In the genomic region with DNA sequence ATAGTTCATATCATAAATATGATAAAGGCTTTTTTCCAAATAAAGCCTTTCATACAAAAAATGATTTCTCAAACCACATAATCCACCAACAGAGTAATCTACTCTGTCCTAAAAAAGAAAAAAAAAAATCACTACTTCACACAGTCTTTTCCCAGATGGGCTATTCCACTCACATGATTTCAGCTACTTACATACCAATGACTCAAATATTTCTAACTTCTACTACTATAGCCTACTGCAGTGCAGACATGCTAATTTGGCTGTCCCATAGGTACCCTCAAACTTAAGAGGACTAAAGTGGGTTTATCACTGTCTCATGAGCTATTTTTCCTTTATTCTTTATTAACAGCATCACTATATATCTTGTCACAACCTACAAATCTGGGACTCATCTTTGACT, we compare ENCODE assay signal across 20 cellular contexts.
"Had no signal": no experiment of that assay in that cellular context is flagged by ENCODE, and none has a peak within 500 bp of the region (broad histone marks: within the 10 kb centered on the region; RNA-seq: fewer than 3 reads in every experiment).

No MANE protein-coding gene starts in this region.

- H3K27me3 ChIP-seq: colonic mucosa, esophagus squamous epithelium, heart right ventricle, neutrophil, sigmoid colon, stomach, transverse colon had no signal

- H3K4me3 Mint-ChIP-seq: naive thymus-derived CD8-positive, alpha-beta T cell had no signal

- H3K4me3 ChIP-seq: colonic mucosa, esophagus squamous epithelium, heart right ventricle, mucosa of descending colon, sigmoid colon, stomach, thoracic aorta, transverse colon had no signal

- H3K4me1 ChIP-seq: colonic mucosa, esophagus squamous epithelium, heart right ventricle, sigmoid colon, stomach, transverse colon had no signal

- H3K9me3 ChIP-seq: colonic mucosa, esophagus squamous epithelium, heart right ventricle, mucosa of descending colon, neutrophil, sigmoid colon, stomach, thoracic aorta, transverse colon had no signal

- H3K9me3 Mint-ChIP-seq: naive thymus-derived CD8-positive, alpha-beta T cell had no signal

- H3K27me3 Mint-ChIP-seq: naive thymus-derived CD8-positive, alpha-beta T cell had no signal

- DNase-seq: colonic mucosa; dermis blood vessel endothelial cell; esophagus squamous epithelium; heart right ventricle; hypothalamus; islet precursor cell; mucosa of descending colon; naive thymus-derived CD8-positive, alpha-beta T cell; posterior cingulate gyrus; sigmoid colon; small intestine; stimulated activated CD4-positive, alpha-beta T cell treated with anti-CD3 and anti-CD28 coated beads, Interleukin-12 subunit alpha, Interleukin-12 subunit beta, amount 100 ng/mL, for 4 hours; stimulated activated naive CD4-positive, alpha-beta T cell; stomach; substantia nigra; transverse colon had no signal

- H3K4me1 Mint-ChIP-seq: naive thymus-derived CD8-positive, alpha-beta T cell had no signal

- H3K27ac ChIP-seq: colonic mucosa, esophagus squamous epithelium, heart right ventricle, neutrophil, sigmoid colon, stomach, thoracic aorta, transverse colon had no signal

- H3K36me3 ChIP-seq: colonic mucosa had no signal

- H3K27ac Mint-ChIP-seq: naive thymus-derived CD8-positive, alpha-beta T cell had no signal

- ATAC-seq: heart right ventricle; left lobe of liver; mucosa of descending colon; naive thymus-derived CD8-positive, alpha-beta T cell had no signal

- FAIRE-seq: frontal cortex, small intestine had no signal
